20 cellular contexts compared by ENCODE assay signal in genomic region chr5:167485395-167485794, GRCh38.
"Had no signal": no experiment of that assay in that cellular context is flagged by ENCODE, and none has a peak within 500 bp of the region (broad histone marks: within the 10 kb centered on the region; RNA-seq: fewer than 3 reads in every experiment).

No MANE protein-coding gene starts in this region.

- H3K4me3 ChIP-seq: adrenal gland, cardiac muscle cell, mucosa of descending colon, right lobe of liver, spleen, thoracic aorta had no signal

- H3K9me3 ChIP-seq: adrenal gland, mucosa of descending colon, right lobe of liver, thoracic aorta had no signal

- DNase-seq: activated CD4-positive, alpha-beta T cell treated with anti-CD3 and anti-CD28 coated beads for 36 hours; activated CD4-positive, alpha-beta T cell treated with anti-CD3 and anti-CD28 coated beads, Interleukin-2, amount 50 U/mL, for 4 hours; activated CD8-positive, alpha-beta memory T cell treated with anti-CD3 and anti-CD28 coated beads for 24 hours; activated CD8-positive, alpha-beta memory T cell treated with anti-CD3 and anti-CD28 coated beads, Interleukin-2, amount 50 U/mL, for 4 hours; activated naive CD4-positive, alpha-beta T cell; activated T-cell treated with anti-CD3 and anti-CD28 coated beads, Interleukin-2, amount 50 U/mL, for 24 hours; adrenal gland; effector CD4-positive, alpha-beta T cell; left cardiac atrium; mucosa of descending colon; nephron progenitor cell; nucleus accumbens; right lobe of liver; spleen; stimulated activated CD4-positive, alpha-beta T cell treated with anti-CD3 and anti-CD28 coated beads, Interleukin-4, amount 100 ng/mL, for 1 hour; stimulated activated naive CD4-positive, alpha-beta T cell treated with Interleukin-2 at 50 U/mL for 16 hours; T1000 had no signal

- H3K36me3 ChIP-seq: adrenal gland, cardiac muscle cell, right lobe of liver, spleen, thoracic aorta had no signal

- H3K27me3 ChIP-seq: adrenal gland, cardiac muscle cell, right lobe of liver, spleen had no signal

- H3K27ac ChIP-seq: adrenal gland, cardiac muscle cell, right lobe of liver, spleen, thoracic aorta had no signal

- H3K4me1 ChIP-seq: adrenal gland, right lobe of liver, spleen had no signal

- ATAC-seq: activated CD4-positive, alpha-beta T cell treated with anti-CD3 and anti-CD28 coated beads for 36 hours; left cardiac atrium; mucosa of descending colon; right lobe of liver; WTC11 had no signal
